ENCODE assay signal across 1 cellular context in the genomic region with DNA sequence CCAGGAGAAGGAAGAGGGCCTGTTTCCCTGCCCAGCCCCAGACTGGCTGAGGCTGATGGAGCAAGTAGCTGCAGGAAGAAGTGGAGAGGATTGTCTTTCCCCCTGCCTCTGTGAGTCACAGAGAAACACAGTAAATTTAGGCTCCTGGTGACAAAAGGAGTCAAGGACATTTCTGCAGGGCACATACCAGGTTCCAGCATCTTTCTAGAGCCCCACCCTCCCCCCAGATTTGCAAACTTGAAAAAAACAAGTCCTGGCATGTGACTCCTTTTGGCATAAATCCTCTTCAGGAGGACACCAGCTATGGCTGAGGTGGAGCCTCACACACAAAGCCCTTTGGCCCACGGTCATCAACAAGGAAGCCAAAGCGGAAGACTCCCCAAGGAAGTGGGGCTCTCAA.
TF ChIP-seq lines count a peak whose summit lies in the region.

No MANE protein-coding gene starts in this region.

TF ChIP-seq in HEK293, 187 proteins besides CTCF, POLR2A, EP300 and RAD21 (continued from another document):
- TF ChIP-seq, protein P1, sequence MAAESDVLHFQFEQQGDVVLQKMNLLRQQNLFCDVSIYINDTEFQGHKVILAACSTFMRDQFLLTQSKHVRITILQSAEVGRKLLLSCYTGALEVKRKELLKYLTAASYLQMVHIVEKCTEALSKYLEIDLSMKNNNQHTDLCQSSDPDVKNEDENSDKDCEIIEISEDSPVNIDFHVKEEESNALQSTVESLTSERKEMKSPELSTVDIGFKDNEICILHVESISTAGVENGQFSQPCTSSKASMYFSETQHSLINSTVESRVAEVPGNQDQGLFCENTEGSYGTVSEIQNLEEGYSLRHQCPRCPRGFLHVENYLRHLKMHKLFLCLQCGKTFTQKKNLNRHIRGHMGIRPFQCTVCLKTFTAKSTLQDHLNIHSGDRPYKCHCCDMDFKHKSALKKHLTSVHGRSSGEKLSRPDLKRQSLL (tag by site-specific recombination; IDR thresholded peaks at IDR 0.05): peak; percentile 85
- TF ChIP-seq SP3 (tag by site-specific recombination; IDR thresholded peaks at IDR 0.05): no peak
- no peak for TF ChIP-seq ZNF701 (tag by site-specific recombination; IDR thresholded peaks at IDR 0.05)
- TF ChIP-seq ZNF16 (tag by site-specific recombination; IDR thresholded peaks at IDR 0.05; ENCODE audit: low read depth): no peak
- TF ChIP-seq ZNF394 (tag by site-specific recombination; IDR thresholded peaks at IDR 0.05; ENCODE audit: borderline replicate concordance): no peak
- TF ChIP-seq, protein P2, sequence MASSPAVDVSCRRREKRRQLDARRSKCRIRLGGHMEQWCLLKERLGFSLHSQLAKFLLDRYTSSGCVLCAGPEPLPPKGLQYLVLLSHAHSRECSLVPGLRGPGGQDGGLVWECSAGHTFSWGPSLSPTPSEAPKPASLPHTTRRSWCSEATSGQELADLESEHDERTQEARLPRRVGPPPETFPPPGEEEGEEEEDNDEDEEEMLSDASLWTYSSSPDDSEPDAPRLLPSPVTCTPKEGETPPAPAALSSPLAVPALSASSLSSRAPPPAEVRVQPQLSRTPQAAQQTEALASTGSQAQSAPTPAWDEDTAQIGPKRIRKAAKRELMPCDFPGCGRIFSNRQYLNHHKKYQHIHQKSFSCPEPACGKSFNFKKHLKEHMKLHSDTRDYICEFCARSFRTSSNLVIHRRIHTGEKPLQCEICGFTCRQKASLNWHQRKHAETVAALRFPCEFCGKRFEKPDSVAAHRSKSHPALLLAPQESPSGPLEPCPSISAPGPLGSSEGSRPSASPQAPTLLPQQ (tag by site-specific recombination; IDR thresholded peaks at IDR 0.05): no peak
- TF ChIP-seq MYNN (tag by site-specific recombination; IDR thresholded peaks at IDR 0.05; ENCODE audit: borderline replicate concordance): no peak
